1 cellular context compared by ENCODE assay signal in genomic region chr3:39207361-39208192, GRCh38.
TF ChIP-seq lines count a peak whose summit lies in the region.

No MANE protein-coding gene starts in this region.

TF ChIP-seq in WTC11, 78 proteins besides CTCF, POLR2A, EP300 and RAD21 (continued from another document):
- no peak for TF ChIP-seq FOXP4 (CRISPR knock-in tag; IDR thresholded peaks at IDR 0.05)
- no peak for TF ChIP-seq ARID4B (CRISPR knock-in tag; IDR thresholded peaks at IDR 0.05; ENCODE audit: borderline replicate concordance)
